ENCODE assay signal across 23 cellular contexts in genomic region chr6:34138924-34139323, GRCh38. TPM values are rescaled to one million over a fixed set of nuclear protein-coding genes. Genes with fewer than 3 reads are reported as not detected.
"Had no signal": no experiment of that assay in that cellular context is flagged by ENCODE, and none has a peak within 500 bp of the region (broad histone marks: within the 10 kb centered on the region; RNA-seq: fewer than 3 reads in every experiment).

No MANE protein-coding gene starts in this region.

- H3K4me1 Mint-ChIP-seq: neural crest cell had no signal

- ATAC-seq: activated CD4-positive, CD25-positive, alpha-beta regulatory T cell treated with anti-CD3 and anti-CD28 coated beads, Interleukin-2, amount 50 U/mL, for 24 hours; activated CD8-positive, alpha-beta T cell treated with anti-CD3 and anti-CD28 coated beads, Interleukin-2, amount 10 ng/mL, durations not matched to agents 7 days and 5 days; activated naive CD8-positive, alpha-beta T cell treated with anti-CD3 and anti-CD28 coated beads, Interleukin-2, amount 50 U/mL, for 24 hours; activated T-cell treated with anti-CD3 and anti-CD28 coated beads, Interleukin-2, amount 50 U/mL, for 4 hours had no signal

- H3K27ac Mint-ChIP-seq: activated CD4-positive, alpha-beta T cell treated with anti-CD3 and anti-CD28 coated beads, Interleukin-2, amount 10 ng/mL, durations not matched to agents 7 days and 5 days; activated CD8-positive, alpha-beta T cell treated with anti-CD3 and anti-CD28 coated beads, Interleukin-2, amount 10 ng/mL, durations not matched to agents 7 days and 5 days; activated naive CD4-positive, alpha-beta T cell treated with anti-CD3 and anti-CD28 coated beads, Interleukin-2, amount 10 ng/mL, durations not matched to agents 7 days and 5 days; activated naive CD8-positive, alpha-beta T cell treated with anti-CD3 and anti-CD28 coated beads, Interleukin-2, amount 50 U/mL, for 24 hours; immature natural killer cell had no signal

- H3K4me3 Mint-ChIP-seq: activated CD4-positive, alpha-beta T cell treated with anti-CD3 and anti-CD28 coated beads, Interleukin-2, amount 10 ng/mL, durations not matched to agents 7 days and 5 days; activated CD8-positive, alpha-beta T cell treated with anti-CD3 and anti-CD28 coated beads, Interleukin-2, amount 10 ng/mL, durations not matched to agents 7 days and 5 days; activated naive CD4-positive, alpha-beta T cell treated with anti-CD3 and anti-CD28 coated beads, Interleukin-2, amount 10 ng/mL, durations not matched to agents 7 days and 5 days; activated naive CD8-positive, alpha-beta T cell treated with anti-CD3 and anti-CD28 coated beads, Interleukin-2, amount 50 U/mL, for 24 hours; activated T-cell treated with anti-CD3 and anti-CD28 coated beads, Interleukin-2, amount 50 U/mL, for 4 hours; central memory CD8-positive, alpha-beta T cell; immature natural killer cell; neural crest cell had no signal

- H3K4me3 ChIP-seq: coronary artery, left ventricle myocardium inferior, prostate gland, right atrium auricular region, tibial artery had no signal

- H3K9me3 ChIP-seq: left ventricle myocardium inferior, prostate gland, right atrium auricular region, tibial artery had no signal

- H3K36me3 ChIP-seq: left ventricle myocardium inferior, prostate gland, right atrium auricular region, tibial artery had no signal

- DNase-seq: activated CD4-positive, alpha-beta T cell treated with anti-CD3 and anti-CD28 coated beads, Interleukin-2, amount 10 ng/mL, durations not matched to agents 7 days and 5 days; activated CD8-positive, alpha-beta memory T cell treated with anti-CD3 and anti-CD28 coated beads, Interleukin-2, amount 50 U/mL, for 4 hours; activated CD8-positive, alpha-beta T cell treated with anti-CD3 and anti-CD28 coated beads, Interleukin-2, amount 10 ng/mL, durations not matched to agents 7 days and 5 days; activated naive CD4-positive, alpha-beta T cell treated with anti-CD3 and anti-CD28 coated beads, Interleukin-2, amount 10 ng/mL, durations not matched to agents 7 days and 5 days; activated naive CD8-positive, alpha-beta T cell treated with anti-CD3 and anti-CD28 coated beads, Interleukin-2, amount 50 U/mL, for 24 hours; activated T-cell treated with anti-CD3 and anti-CD28 coated beads, Interleukin-2, amount 50 U/mL, for 4 hours; anterior cingulate cortex; head of caudate nucleus; immature natural killer cell; kidney glomerular epithelial cell; left ventricle myocardium inferior; mammary epithelial cell; stimulated activated CD4-positive, alpha-beta T cell treated with anti-CD3 and anti-CD28 coated beads, Interleukin-12 subunit alpha, Interleukin-12 subunit beta, amount 100 ng/mL, for 4 hours; stimulated activated CD4-positive, alpha-beta T cell treated with anti-CD3 and anti-CD28 coated beads, Interleukin-2, amount 100 ng/mL, for 24 hours; stimulated activated naive CD4-positive, alpha-beta T cell treated with Interleukin-2 at 50 U/mL for 16 hours; tibial artery had no signal

- H3K27ac ChIP-seq: coronary artery, left ventricle myocardium inferior, prostate gland, right atrium auricular region, tibial artery had no signal

- H3K36me3 Mint-ChIP-seq: activated naive CD4-positive, alpha-beta T cell treated with anti-CD3 and anti-CD28 coated beads, Interleukin-2, amount 10 ng/mL, durations not matched to agents 7 days and 5 days; immature natural killer cell had no signal

- H3K9me3 Mint-ChIP-seq: activated CD4-positive, alpha-beta T cell treated with anti-CD3 and anti-CD28 coated beads, Interleukin-2, amount 10 ng/mL, durations not matched to agents 7 days and 5 days; activated naive CD4-positive, alpha-beta T cell treated with anti-CD3 and anti-CD28 coated beads, Interleukin-2, amount 10 ng/mL, durations not matched to agents 7 days and 5 days; activated naive CD8-positive, alpha-beta T cell treated with anti-CD3 and anti-CD28 coated beads, Interleukin-2, amount 50 U/mL, for 24 hours; activated T-cell treated with anti-CD3 and anti-CD28 coated beads, Interleukin-2, amount 50 U/mL, for 4 hours; central memory CD8-positive, alpha-beta T cell; immature natural killer cell; neural crest cell had no signal

RNA-seq across cellular contexts. Expression of gene GRM4, which starts 7.0 kb away (rescaled TPM):
- total RNA-seq: activated CD4-positive, alpha-beta T cell treated with anti-CD3 and anti-CD28 coated beads, Interleukin-2, amount 10 ng/mL, durations not matched to agents 7 days and 5 days; activated CD8-positive, alpha-beta T cell treated with anti-CD3 and anti-CD28 coated beads, Interleukin-2, amount 10 ng/mL, durations not matched to agents 7 days and 5 days; left ventricle myocardium inferior; neural crest cell; right atrium auricular region; subcutaneous adipose tissue had no signal
